In genomic region chr9:16925426-16925825, GRCh38 we compare ENCODE assay signal across 19 cellular contexts. TPM values are rescaled to one million over a fixed set of nuclear protein-coding genes. Genes with fewer than 3 reads are reported as not detected.
DNase-seq lines count a peak whose midpoint lies in the region; FAIRE-seq and TF ChIP-seq lines count a peak whose summit lies in the region.
"Had no signal": no experiment of that assay in that cellular context is flagged by ENCODE, and none has a peak within 500 bp of the region (broad histone marks: within the 10 kb centered on the region; RNA-seq: fewer than 3 reads in every experiment).

No MANE protein-coding gene starts in this region.

- FAIRE-seq in endometrium (lab: Jason Lieb, UNC): peak; percentile 4
- FAIRE-seq: A204.1 had no signal

- no peak for TF ChIP-seq CTCF in fibroblast of villous mesenchyme (IDR thresholded peaks at IDR 0.05; ENCODE audit: insufficient read depth, low read depth, low read length)

- DNase-seq in AG20443 (ENCODE audit: low spot score) (peak; percentile 18), amniotic epithelial cell (ENCODE audit: low read depth) (peak; percentile 27), fibroblast of villous mesenchyme (ENCODE audit: low read depth) (peak; percentile 44), NCI-H1092 (lab: John Stamatoyannopoulos, UW) (no peak), NCI-H69 (lab: John Stamatoyannopoulos, UW) (no peak), nucleus accumbens (lab: John Stamatoyannopoulos, UW) (no peak), D341Med (ENCODE audit: low spot score) (no peak)
- DNase-seq: DND-41, GDM1, MM.1S, NCI-H1092 treated with DMSO at 0.1 percent for 48 hours, NCI-H146, NCI-H2081 treated with DMSO at 0.1 percent for 48 hours, NCI-H774, OCI-M1, Right ventricle myocardium superior had no signal

- no peak overlapping the region for H3K4me3 ChIP-seq in fibroblast of villous mesenchyme (ENCODE audit: low read depth, low read length)
- H3K4me3 ChIP-seq: HAP-1 had no signal

RNA-seq across cellular contexts. Expression of gene BNC2, which starts 55.0 kb away (rescaled TPM):
- 33.7 and 41.6 TPM in 2 replicates for total RNA-seq in fibroblast of villous mesenchyme

Comparison
In these comparisons a context has a peak if more than half of its experiments do, and no peak if none do; other contexts are left out.
1. DNase-seq: peak in AG20443 (single experiment), amniotic epithelial cell (single experiment) and fibroblast of villous mesenchyme (single experiment); none in NCI-H1092 (single experiment), NCI-H69 (single experiment), nucleus accumbens (0 of 56) and D341Med (single experiment).